Comparison of ENCODE assay signal across 19 cellular contexts in the genomic region with DNA sequence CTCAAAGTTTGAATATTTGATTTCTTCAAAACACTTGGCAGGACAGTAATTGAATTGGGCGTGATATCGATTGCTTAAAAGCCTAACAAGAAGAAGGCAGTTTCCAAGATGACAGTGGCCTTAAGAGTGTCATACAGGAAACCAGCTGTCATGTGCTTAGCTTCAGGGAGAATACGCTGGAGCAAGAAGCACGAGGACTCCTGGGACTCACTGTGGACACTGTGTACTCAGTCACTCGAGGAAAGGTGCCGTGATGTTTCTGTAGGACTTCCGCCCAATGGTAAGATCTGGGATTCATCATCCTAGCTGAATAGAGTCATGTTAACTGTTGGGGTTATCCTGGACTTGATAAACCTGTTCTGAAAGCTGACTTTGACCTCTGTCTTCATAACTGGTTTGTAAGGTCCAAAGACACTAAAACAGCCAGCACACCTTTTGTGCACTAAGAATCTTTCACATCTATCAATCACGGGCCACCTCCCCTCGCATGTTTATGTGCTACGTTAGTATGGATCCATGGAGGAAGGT.
"Had no signal": no experiment of that assay in that cellular context is flagged by ENCODE, and none has a peak within 500 bp of the region (broad histone marks: within the 10 kb centered on the region; RNA-seq: fewer than 3 reads in every experiment).

No MANE protein-coding gene starts in this region.

- ATAC-seq: activated CD4-positive, CD25-positive, alpha-beta regulatory T cell treated with anti-CD3 and anti-CD28 coated beads, Interleukin-2, amount 50 U/mL, for 24 hours; activated naive CD8-positive, alpha-beta T cell treated with anti-CD3 and anti-CD28 coated beads, Interleukin-2, amount 50 U/mL, for 24 hours; effector memory CD8-positive, alpha-beta T cell; left lobe of liver; natural killer cell had no signal

- DNase-seq: activated CD4-positive, alpha-beta memory T cell treated with anti-CD3 and anti-CD28 coated beads, Interleukin-2, amount 10 ng/mL, durations not matched to agents 7 days and 5 days; activated CD4-positive, alpha-beta T cell treated with anti-CD3 and anti-CD28 coated beads, Interleukin-2, amount 10 ng/mL, durations not matched to agents 24 days and 14 days; activated gamma-delta T cell; activated naive CD4-positive, alpha-beta T cell treated with anti-CD3 and anti-CD28 coated beads, Interleukin-2, amount 50 U/mL, for 16 hours; activated naive CD8-positive, alpha-beta T cell treated with anti-CD3 and anti-CD28 coated beads, Interleukin-2, amount 50 U/mL, for 24 hours; anterior cingulate cortex; central memory CD4-positive, alpha-beta T cell; dorsolateral prefrontal cortex; effector memory CD8-positive, alpha-beta T cell; kidney; natural killer cell; retina; stimulated activated CD4-positive, alpha-beta T cell treated with anti-CD3 and anti-CD28 coated beads, Interleukin-4, amount 100 ng/mL, for 24 hours; stimulated activated naive CD4-positive, alpha-beta T cell treated with Interleukin-2 at 50 U/mL for 16 hours; upper lobe of left lung had no signal

- H3K9me3 Mint-ChIP-seq: activated naive CD8-positive, alpha-beta T cell treated with anti-CD3 and anti-CD28 coated beads, Interleukin-2, amount 50 U/mL, for 24 hours; effector memory CD8-positive, alpha-beta T cell; natural killer cell had no signal

- H3K4me3 Mint-ChIP-seq: activated CD4-positive, alpha-beta memory T cell treated with anti-CD3 and anti-CD28 coated beads, Interleukin-2, amount 10 ng/mL, durations not matched to agents 7 days and 5 days; activated CD4-positive, alpha-beta T cell treated with anti-CD3 and anti-CD28 coated beads, Interleukin-2, amount 10 ng/mL, durations not matched to agents 24 days and 14 days; activated naive CD8-positive, alpha-beta T cell treated with anti-CD3 and anti-CD28 coated beads, Interleukin-2, amount 50 U/mL, for 24 hours; brain; effector memory CD8-positive, alpha-beta T cell; natural killer cell had no signal

- H3K27ac Mint-ChIP-seq: activated CD4-positive, alpha-beta memory T cell treated with anti-CD3 and anti-CD28 coated beads, Interleukin-2, amount 10 ng/mL, durations not matched to agents 7 days and 5 days; activated CD4-positive, alpha-beta T cell treated with anti-CD3 and anti-CD28 coated beads, Interleukin-2, amount 10 ng/mL, durations not matched to agents 24 days and 14 days; activated naive CD8-positive, alpha-beta T cell treated with anti-CD3 and anti-CD28 coated beads, Interleukin-2, amount 50 U/mL, for 24 hours; effector memory CD8-positive, alpha-beta T cell; natural killer cell; progenitor cell of endocrine pancreas had no signal

- H3K4me1 Mint-ChIP-seq: activated CD4-positive, alpha-beta T cell treated with anti-CD3 and anti-CD28 coated beads, Interleukin-2, amount 10 ng/mL, durations not matched to agents 24 days and 14 days; activated naive CD8-positive, alpha-beta T cell treated with anti-CD3 and anti-CD28 coated beads, Interleukin-2, amount 50 U/mL, for 24 hours had no signal

- FAIRE-seq: kidney had no signal

- H3K27me3 Mint-ChIP-seq: activated CD4-positive, alpha-beta T cell treated with anti-CD3 and anti-CD28 coated beads, Interleukin-2, amount 10 ng/mL, durations not matched to agents 24 days and 14 days; activated naive CD8-positive, alpha-beta T cell treated with anti-CD3 and anti-CD28 coated beads, Interleukin-2, amount 50 U/mL, for 24 hours; brain had no signal

- H3K36me3 Mint-ChIP-seq: natural killer cell had no signal
